ENCODE assay signal across 8 cellular contexts in the genomic region with DNA sequence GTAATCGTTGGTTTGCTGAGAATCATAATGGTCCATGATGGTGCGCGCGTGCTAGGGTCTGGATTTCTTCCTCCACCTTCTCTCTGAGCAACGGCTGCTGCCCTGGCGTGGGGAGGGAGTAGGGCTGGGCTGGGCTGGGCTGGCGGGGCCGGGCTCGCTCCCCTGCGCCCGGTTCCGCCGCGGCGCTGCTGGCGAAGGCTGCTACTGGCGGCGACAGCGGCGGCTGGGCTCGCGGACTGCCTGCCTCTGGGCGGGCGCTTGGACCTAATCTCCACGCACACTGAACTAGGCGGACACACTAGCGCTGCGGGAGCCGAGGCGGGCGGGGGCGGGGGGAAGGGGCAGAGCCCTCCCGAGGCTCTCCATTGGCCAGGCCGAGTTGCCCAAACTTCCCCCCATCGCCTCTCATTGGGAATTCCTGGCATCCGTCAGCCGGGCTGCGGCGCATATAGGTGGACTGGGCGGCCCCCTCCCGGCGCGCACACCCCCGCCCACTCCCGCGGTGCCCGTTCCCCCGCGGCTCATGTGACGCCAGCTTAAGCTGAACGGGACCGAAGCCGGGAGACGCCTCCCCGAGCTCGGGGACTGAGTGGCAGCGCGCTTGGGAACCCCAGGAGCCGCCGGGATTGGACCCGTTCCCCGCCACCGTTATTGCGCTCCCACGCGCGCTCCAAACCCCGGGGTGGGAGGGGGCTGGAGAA. TPM values are rescaled to one million over a fixed set of nuclear protein-coding genes. Genes with fewer than 3 reads are reported as not detected.
DNase-seq lines count a peak whose midpoint lies in the region; ATAC-seq lines count a peak whose summit lies in the region.

Gene ACTN1, minus strand, starts transcription at position 282 of the 701 bp plus-strand sequence. Its CDS starts 246 bp downstream, at position 36.

- H3K27me3 Mint-ChIP-seq in CD4-positive, alpha-beta memory T cell = no peaks in the 10 kb centered on the region
- peaks cover 2 to 13% (median 13%) of the 10 kb centered on the region in 3 donors for H3K27me3 Mint-ChIP-seq in immature natural killer cell (ENCODE audit: low read depth in 3 of 3)

- peak within 1 kb of the TSS; percentile 92 to 95 (median 94) for H3K4me3 Mint-ChIP-seq in CD4-positive, alpha-beta memory T cell
- H3K4me3 Mint-ChIP-seq in immature natural killer cell = peak within 1 kb of the TSS; percentile 87 to 94 (median 90)

- intact Hi-C loops in CD4-positive, alpha-beta memory T cell (cut with micrococcal nuclease) = loop anchor here (1.0 to 2.0 kb wide), 2 partner anchors 9 to 40 kb away; no protein-coding TSS in a partner anchor

- H3K27ac ChIP-seq in CD4-positive, alpha-beta memory T cell (ENCODE audit: low read depth, low read length) = peak within 1 kb of the TSS; percentile 42
- peak within 1 kb of the TSS; percentile 43 to 99 (median 94) for H3K27ac ChIP-seq in skin epidermis

- H3K9me3 ChIP-seq in CD4-positive, alpha-beta memory T cell (ENCODE audit: control insufficient read depth in 1 of 2, low read length in 2 of 2) = no peaks in the 10 kb centered on the region

- peaks cover 27 to 41% (median 35%) of the 10 kb centered on the region in 4 donors for H3K4me1 Mint-ChIP-seq in CD4-positive, alpha-beta memory T cell
- H3K4me1 Mint-ChIP-seq in immature natural killer cell = peaks cover 19% of the 10 kb centered on the region in 2 donors

- ATAC-seq in HG02678 (IDR thresholded peaks at IDR 0.05; ENCODE audit: unreplicated experiment) (peak; percentile 41), GM21737 (IDR thresholded peaks at IDR 0.05; ENCODE audit: unreplicated experiment) (no peak)

- peaks cover 0 to 2% (median 0%) of the 10 kb centered on the region in 8 donors for H3K9me3 Mint-ChIP-seq in CD4-positive, alpha-beta memory T cell
- no peaks in the 10 kb centered on the region for H3K9me3 Mint-ChIP-seq in immature natural killer cell

- no peaks in the 10 kb centered on the region for H3K27me3 ChIP-seq in CD4-positive, alpha-beta memory T cell (ENCODE audit: insufficient read depth, low read length)

- no peaks in the 10 kb centered on the region for H3K36me3 ChIP-seq in CD4-positive, alpha-beta memory T cell (ENCODE audit: insufficient read depth, low read length)

- peak within 1 kb of the TSS; percentile 52 to 77 for H3K4me3 ChIP-seq in CD4-positive, alpha-beta memory T cell (ENCODE audit: low read length in 2 of 2)
- H3K4me3 ChIP-seq in skin epidermis = peak within 1 kb of the TSS; percentile 76 to 97 (median 89)

- POLR2A ChIA-PET in CD4-positive, alpha-beta memory T cell (lab: Charles Lee; ENCODE audit: partially characterized antibody) = interaction anchor here (0.6 kb wide), 1 partner anchor 11 kb away, joined by 4 read pairs; no protein-coding TSS in a partner anchor

- peaks cover 27% of the 10 kb centered on the region for H3K4me1 ChIP-seq in CD4-positive, alpha-beta memory T cell (ENCODE audit: insufficient read depth, low read length)

- CTCF ChIA-PET in CD4-positive, alpha-beta memory T cell (lab: Charles Lee; ENCODE audit: partially characterized antibody) = interaction anchor here (1.3 to 2.0 kb wide), 4 partner anchors 10 to 69 kb away, joined by 3 to 11 read pairs (median 4); no protein-coding TSS in a partner anchor

- H3K27ac Mint-ChIP-seq in CD4-positive, alpha-beta memory T cell = peak within 1 kb of the TSS; percentile 75 to 94 (median 89)
- H3K27ac Mint-ChIP-seq in immature natural killer cell = peak within 1 kb of the TSS in 2 of 6 donors; percentile 13 to 37

- H3K36me3 Mint-ChIP-seq in CD4-positive, alpha-beta memory T cell = peaks cover 9% of the 10 kb centered on the region in 2 donors
- no peaks in the 10 kb centered on the region for H3K36me3 Mint-ChIP-seq in immature natural killer cell

- DNase-seq in CD4-positive, alpha-beta memory T cell = peak; percentile 46 to 66 (median 50)
- DNase-seq in NCI-H345 treated with DMSO at 0.1 percent for 48 hours (lab: John Stamatoyannopoulos, UW; ENCODE audit: unreplicated experiment) (peak; percentile 93), cerebellar cortex (ENCODE audit: low spot score) (peak; percentile 96), immature natural killer cell (peak; percentile 31 to 41 (median 33))
- DNase-seq in activated CD4-positive, alpha-beta T cell treated with anti-CD3 and anti-CD28 coated beads for 1 hour = peak; percentile 35

RNA-seq across cellular contexts. Expression of gene ACTN1, which starts in this region (rescaled TPM):
- 10 to 100 TPM; 70.8 to 75.1 TPM for total RNA-seq in CD4-positive, alpha-beta memory T cell
- polyA plus RNA-seq in CD4-positive, alpha-beta memory T cell = 10 to 100 TPM; 33.6 to 63.3 TPM
- polyA plus RNA-seq in immature natural killer cell = 1 to 10 TPM; 5.2 to 9.7 (median 9.3) TPM

Comparison
In these comparisons a context has a peak if more than half of its experiments do, and no peak if none do; other contexts are left out.
1. DNase-seq: peak in every context shown above with its lines; median percentile 96 in cerebellar cortex; 93 in NCI-H345 treated with DMSO at 0.1 percent for 48 hours; 50 in CD4-positive, alpha-beta memory T cell; 35 in activated CD4-positive, alpha-beta T cell treated with anti-CD3 and anti-CD28 coated beads for 1 hour; 33 in immature natural killer cell.